In genomic region chr16:53099318-53100130, GRCh38 we compare ENCODE assay signal across 1 cellular context.
A peak's percentile ranks its signal among the peaks of the same experiment; 100 is the strongest.
TF ChIP-seq lines count a peak whose summit lies in the region.

No MANE protein-coding gene starts in this region.

TF ChIP-seq in HEK293, 187 proteins besides CTCF, POLR2A, EP300 and RAD21 (continued from another document):
- TF ChIP-seq, protein P1, sequence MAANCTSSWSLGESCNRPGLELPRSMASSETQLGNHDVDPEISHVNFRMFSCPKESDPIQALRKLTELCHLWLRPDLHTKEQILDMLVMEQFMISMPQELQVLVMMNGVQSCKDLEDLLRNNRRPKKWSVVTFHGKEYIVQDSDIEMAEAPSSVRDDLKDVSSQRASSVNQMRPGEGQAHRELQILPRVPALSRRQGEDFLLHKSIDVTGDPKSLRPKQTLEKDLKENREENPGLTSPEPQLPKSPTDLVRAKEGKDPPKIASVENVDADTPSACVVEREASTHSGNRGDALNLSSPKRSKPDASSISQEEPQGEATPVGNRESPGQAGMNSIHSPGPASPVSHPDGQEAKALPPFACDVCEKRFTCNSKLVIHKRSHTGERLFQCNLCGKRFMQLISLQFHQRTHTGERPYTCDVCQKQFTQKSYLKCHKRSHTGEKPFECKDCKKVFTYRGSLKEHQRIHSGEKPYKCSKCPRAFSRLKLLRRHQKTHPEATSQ (tag by site-specific recombination; IDR thresholded peaks at IDR 0.05), result no peak
- TF ChIP-seq ZNF629 (tag by site-specific recombination; IDR thresholded peaks at IDR 0.05) (peak; percentile 67), KLF16 (tag by site-specific recombination; IDR thresholded peaks at IDR 0.05) (peak; percentile 83), ZNF266 (tag by site-specific recombination; IDR thresholded peaks at IDR 0.05; ENCODE audit: low read depth) (no peak), AEBP2 (tag by site-specific recombination; IDR thresholded peaks at IDR 0.05; ENCODE audit: borderline replicate concordance) (no peak), OSR2 (tag by site-specific recombination; IDR thresholded peaks at IDR 0.05) (peak; percentile 56; the same call in 1 of the 2 replicates), ZNF311 (tag by site-specific recombination; IDR thresholded peaks at IDR 0.05; ENCODE audit: borderline replicate concordance) (no peak), ZNF560 (tag by site-specific recombination; IDR thresholded peaks at IDR 0.05; ENCODE audit: borderline replicate concordance) (no peak), MZF1 (tag by site-specific recombination; IDR thresholded peaks at IDR 0.05; ENCODE audit: borderline replicate concordance) (0 out of 2 replicates have a peak, but pooled peaks have one; percentile 74), ZNF423 (tag by site-specific recombination; IDR thresholded peaks at IDR 0.05) (peak; percentile 85), ZBTB26 (tag by site-specific recombination; optimal IDR thresholded peaks at IDR 0.05) (peak; percentile 28), ZNF2 (tag by site-specific recombination; IDR thresholded peaks at IDR 0.05) (peak; percentile 39; the same call in 1 of the 2 replicates), ZNF16 (tag by site-specific recombination; IDR thresholded peaks at IDR 0.05; ENCODE audit: low read depth) (no peak), KLF10 (tag by site-specific recombination; IDR thresholded peaks at IDR 0.05) (peak; percentile 89), YY1 (tag by site-specific recombination; IDR thresholded peaks at IDR 0.05) (0 out of 2 replicates have a peak, but pooled peaks have one; percentile 20), ZNF335 (tag by site-specific recombination; conservative IDR thresholded peaks at IDR 0.05) (peak; percentile 68), ZNF48 (tag by site-specific recombination; IDR thresholded peaks at IDR 0.05) (no peak), IKZF3 (tag by site-specific recombination; IDR thresholded peaks at IDR 0.05) (peak; percentile 92), WT1 (tag by site-specific recombination; IDR thresholded peaks at IDR 0.05) (peak; percentile 85)
- TF ChIP-seq, protein P2, sequence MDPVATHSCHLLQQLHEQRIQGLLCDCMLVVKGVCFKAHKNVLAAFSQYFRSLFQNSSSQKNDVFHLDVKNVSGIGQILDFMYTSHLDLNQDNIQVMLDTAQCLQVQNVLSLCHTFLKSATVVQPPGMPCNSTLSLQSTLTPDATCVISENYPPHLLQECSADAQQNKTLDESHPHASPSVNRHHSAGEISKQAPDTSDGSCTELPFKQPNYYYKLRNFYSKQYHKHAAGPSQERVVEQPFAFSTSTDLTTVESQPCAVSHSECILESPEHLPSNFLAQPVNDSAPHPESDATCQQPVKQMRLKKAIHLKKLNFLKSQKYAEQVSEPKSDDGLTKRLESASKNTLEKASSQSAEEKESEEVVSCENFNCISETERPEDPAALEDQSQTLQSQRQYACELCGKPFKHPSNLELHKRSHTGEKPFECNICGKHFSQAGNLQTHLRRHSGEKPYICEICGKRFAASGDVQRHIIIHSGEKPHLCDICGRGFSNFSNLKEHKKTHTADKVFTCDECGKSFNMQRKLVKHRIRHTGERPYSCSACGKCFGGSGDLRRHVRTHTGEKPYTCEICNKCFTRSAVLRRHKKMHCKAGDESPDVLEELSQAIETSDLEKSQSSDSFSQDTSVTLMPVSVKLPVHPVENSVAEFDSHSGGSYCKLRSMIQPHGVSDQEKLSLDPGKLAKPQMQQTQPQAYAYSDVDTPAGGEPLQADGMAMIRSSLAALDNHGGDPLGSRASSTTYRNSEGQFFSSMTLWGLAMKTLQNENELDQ (tag by site-specific recombination; IDR thresholded peaks at IDR 0.05; ENCODE audit: low read depth), result no peak
- TF ChIP-seq, protein P3, sequence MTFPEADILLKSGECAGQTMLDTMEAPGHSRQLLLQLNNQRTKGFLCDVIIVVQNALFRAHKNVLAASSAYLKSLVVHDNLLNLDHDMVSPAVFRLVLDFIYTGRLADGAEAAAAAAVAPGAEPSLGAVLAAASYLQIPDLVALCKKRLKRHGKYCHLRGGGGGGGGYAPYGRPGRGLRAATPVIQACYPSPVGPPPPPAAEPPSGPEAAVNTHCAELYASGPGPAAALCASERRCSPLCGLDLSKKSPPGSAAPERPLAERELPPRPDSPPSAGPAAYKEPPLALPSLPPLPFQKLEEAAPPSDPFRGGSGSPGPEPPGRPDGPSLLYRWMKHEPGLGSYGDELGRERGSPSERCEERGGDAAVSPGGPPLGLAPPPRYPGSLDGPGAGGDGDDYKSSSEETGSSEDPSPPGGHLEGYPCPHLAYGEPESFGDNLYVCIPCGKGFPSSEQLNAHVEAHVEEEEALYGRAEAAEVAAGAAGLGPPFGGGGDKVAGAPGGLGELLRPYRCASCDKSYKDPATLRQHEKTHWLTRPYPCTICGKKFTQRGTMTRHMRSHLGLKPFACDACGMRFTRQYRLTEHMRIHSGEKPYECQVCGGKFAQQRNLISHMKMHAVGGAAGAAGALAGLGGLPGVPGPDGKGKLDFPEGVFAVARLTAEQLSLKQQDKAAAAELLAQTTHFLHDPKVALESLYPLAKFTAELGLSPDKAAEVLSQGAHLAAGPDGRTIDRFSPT (tag by site-specific recombination; IDR thresholded peaks at IDR 0.05), result peak; percentile 52; the same call in 1 of the 2 replicates
- TF ChIP-seq, protein P4, sequence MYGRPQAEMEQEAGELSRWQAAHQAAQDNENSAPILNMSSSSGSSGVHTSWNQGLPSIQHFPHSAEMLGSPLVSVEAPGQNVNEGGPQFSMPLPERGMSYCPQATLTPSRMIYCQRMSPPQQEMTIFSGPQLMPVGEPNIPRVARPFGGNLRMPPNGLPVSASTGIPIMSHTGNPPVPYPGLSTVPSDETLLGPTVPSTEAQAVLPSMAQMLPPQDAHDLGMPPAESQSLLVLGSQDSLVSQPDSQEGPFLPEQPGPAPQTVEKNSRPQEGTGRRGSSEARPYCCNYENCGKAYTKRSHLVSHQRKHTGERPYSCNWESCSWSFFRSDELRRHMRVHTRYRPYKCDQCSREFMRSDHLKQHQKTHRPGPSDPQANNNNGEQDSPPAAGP (tag by site-specific recombination; IDR thresholded peaks at IDR 0.05), result 0 out of 2 replicates have a peak, but pooled peaks have one; percentile 52
- TF ChIP-seq, protein P5, sequence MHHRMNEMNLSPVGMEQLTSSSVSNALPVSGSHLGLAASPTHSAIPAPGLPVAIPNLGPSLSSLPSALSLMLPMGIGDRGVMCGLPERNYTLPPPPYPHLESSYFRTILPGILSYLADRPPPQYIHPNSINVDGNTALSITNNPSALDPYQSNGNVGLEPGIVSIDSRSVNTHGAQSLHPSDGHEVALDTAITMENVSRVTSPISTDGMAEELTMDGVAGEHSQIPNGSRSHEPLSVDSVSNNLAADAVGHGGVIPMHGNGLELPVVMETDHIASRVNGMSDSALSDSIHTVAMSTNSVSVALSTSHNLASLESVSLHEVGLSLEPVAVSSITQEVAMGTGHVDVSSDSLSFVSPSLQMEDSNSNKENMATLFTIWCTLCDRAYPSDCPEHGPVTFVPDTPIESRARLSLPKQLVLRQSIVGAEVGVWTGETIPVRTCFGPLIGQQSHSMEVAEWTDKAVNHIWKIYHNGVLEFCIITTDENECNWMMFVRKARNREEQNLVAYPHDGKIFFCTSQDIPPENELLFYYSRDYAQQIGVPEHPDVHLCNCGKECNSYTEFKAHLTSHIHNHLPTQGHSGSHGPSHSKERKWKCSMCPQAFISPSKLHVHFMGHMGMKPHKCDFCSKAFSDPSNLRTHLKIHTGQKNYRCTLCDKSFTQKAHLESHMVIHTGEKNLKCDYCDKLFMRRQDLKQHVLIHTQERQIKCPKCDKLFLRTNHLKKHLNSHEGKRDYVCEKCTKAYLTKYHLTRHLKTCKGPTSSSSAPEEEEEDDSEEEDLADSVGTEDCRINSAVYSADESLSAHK (tag by site-specific recombination; IDR thresholded peaks at IDR 0.05), result peak; percentile 11; the same call in 1 of the 2 replicates
